In genomic region chr19:44164673-44165512, GRCh38 we compare ENCODE assay signal across 2 cellular contexts.
TF ChIP-seq lines count a peak whose summit lies in the region.

ZNF226 (plus strand) TSS chr19:44165100; CDS start chr19:44170081, 4,981 bp downstream.

TF ChIP-seq in HEK293, 187 proteins besides CTCF, POLR2A, EP300 and RAD21 (continued from another document and continues in another):
- TF ChIP-seq ZNF157 (tag by site-specific recombination; IDR thresholded peaks at IDR 0.05) (0 out of 2 replicates have a peak, but pooled peaks have one; percentile 12), RBAK (tag by site-specific recombination; IDR thresholded peaks at IDR 0.05) (no peak), ZNF10 (tag by site-specific recombination; IDR thresholded peaks at IDR 0.05) (peak; percentile 52; the same call in 1 of the 2 replicates), ZNF138 (tag by site-specific recombination; IDR thresholded peaks at IDR 0.05; ENCODE audit: borderline replicate concordance) (no peak), INSM2 (tag by site-specific recombination; IDR thresholded peaks at IDR 0.05) (peak; percentile 89), KLF7 (tag by site-specific recombination; IDR thresholded peaks at IDR 0.05; ENCODE audit: borderline replicate concordance) (no peak), BCL11A (tag by site-specific recombination; IDR thresholded peaks at IDR 0.05; ENCODE audit: low read depth) (no peak), ZNF571 (tag by site-specific recombination; IDR thresholded peaks at IDR 0.05) (no peak), ZNF214 (tag by site-specific recombination; IDR thresholded peaks at IDR 0.05; ENCODE audit: borderline replicate concordance) (no peak; the same call in 1 of the 2 replicates), ZNF426 (tag by site-specific recombination; IDR thresholded peaks at IDR 0.05) (no peak), KLF16 (tag by site-specific recombination; IDR thresholded peaks at IDR 0.05) (peak; percentile 91), ZBTB11 (tag by site-specific recombination; conservative IDR thresholded peaks at IDR 0.05; ENCODE audit: low read depth) (peak; percentile 99), ZNF398 (tag by site-specific recombination; IDR thresholded peaks at IDR 0.05) (no peak), HOXD13 (CRISPR knock-in tag; IDR thresholded peaks at IDR 0.05; ENCODE audit: borderline replicate concordance) (peak; percentile 98), SCRT2 (tag by site-specific recombination; IDR thresholded peaks at IDR 0.05) (peak; percentile 94), ZNF324 (tag by site-specific recombination; IDR thresholded peaks at IDR 0.05) (peak; percentile 53; the same call in 1 of the 2 replicates), ZNF292 (tag by site-specific recombination; IDR thresholded peaks at IDR 0.05; ENCODE audit: borderline replicate concordance, low read depth) (no peak), ZNF184 (tag by site-specific recombination; IDR thresholded peaks at IDR 0.05) (peak; percentile 74; the same call in 1 of the 2 replicates), MZF1 (tag by site-specific recombination; IDR thresholded peaks at IDR 0.05; ENCODE audit: borderline replicate concordance) (peak; percentile 61), ZNF26 (tag by site-specific recombination; IDR thresholded peaks at IDR 0.05) (no peak), ZNF629 (tag by site-specific recombination; IDR thresholded peaks at IDR 0.05) (peak; percentile 93), ZNF514 (tag by site-specific recombination; IDR thresholded peaks at IDR 0.05) (no peak), ZNF747 (tag by site-specific recombination; IDR thresholded peaks at IDR 0.05) (no peak), ZNF114 (tag by site-specific recombination; IDR thresholded peaks at IDR 0.05) (no peak), ZNF549 (tag by site-specific recombination; IDR thresholded peaks at IDR 0.05) (no peak), ZNF335 (tag by site-specific recombination; conservative IDR thresholded peaks at IDR 0.05) (peak; percentile 99)

TF ChIP-seq in SK-N-SH, 30 proteins besides CTCF, POLR2A, EP300 and RAD21 (continued from another document):
- TF ChIP-seq YY1 (IDR thresholded peaks at IDR 0.05; ENCODE audit: low read depth) (peak; percentile 94), RCOR1 (IDR thresholded peaks at IDR 0.05; ENCODE audit: low read length) (peak; percentile 18; the same call in 1 of the 2 replicates), MAX (IDR thresholded peaks at IDR 0.05; ENCODE audit: low read depth) (peak; percentile 60; the same call in 1 of the 2 replicates), SIN3A (IDR thresholded peaks at IDR 0.05; ENCODE audit: borderline replicate concordance, low read depth, low read length) (peak; percentile 85; the same call in 1 of the 2 replicates), FOXJ3 (CRISPR knock-in tag; IDR thresholded peaks at IDR 0.05) (no peak), TEAD4 (IDR thresholded peaks at IDR 0.05; ENCODE audit: borderline replicate concordance, insufficient read depth) (no peak), TCF12 (IDR thresholded peaks at IDR 0.05) (peak; percentile 29; the same call in 1 of the 2 replicates), USF1 (IDR thresholded peaks at IDR 0.05; ENCODE audit: borderline replicate concordance, low read depth) (no peak), POLR2AphosphoS5 (IDR thresholded peaks at IDR 0.05; ENCODE audit: low read depth, low read length) (peak; percentile 89), TAF1 (IDR thresholded peaks at IDR 0.05; ENCODE audit: borderline replicate concordance, low read depth, low read length) (peak; percentile 46; the same call in 1 of the 2 replicates), CHD2 (IDR thresholded peaks at IDR 0.05; ENCODE audit: low read length, partially characterized antibody) (peak; percentile 96), SMC3 (IDR thresholded peaks at IDR 0.05; ENCODE audit: low read depth, low read length) (no peak), IRF3 (IDR thresholded peaks at IDR 0.05; ENCODE audit: low read depth, low read length) (no peak), MXI1 (IDR thresholded peaks at IDR 0.05; ENCODE audit: low read depth, low read length) (peak; percentile 55; the same call in 1 of the 2 replicates)
